In the genomic region with DNA sequence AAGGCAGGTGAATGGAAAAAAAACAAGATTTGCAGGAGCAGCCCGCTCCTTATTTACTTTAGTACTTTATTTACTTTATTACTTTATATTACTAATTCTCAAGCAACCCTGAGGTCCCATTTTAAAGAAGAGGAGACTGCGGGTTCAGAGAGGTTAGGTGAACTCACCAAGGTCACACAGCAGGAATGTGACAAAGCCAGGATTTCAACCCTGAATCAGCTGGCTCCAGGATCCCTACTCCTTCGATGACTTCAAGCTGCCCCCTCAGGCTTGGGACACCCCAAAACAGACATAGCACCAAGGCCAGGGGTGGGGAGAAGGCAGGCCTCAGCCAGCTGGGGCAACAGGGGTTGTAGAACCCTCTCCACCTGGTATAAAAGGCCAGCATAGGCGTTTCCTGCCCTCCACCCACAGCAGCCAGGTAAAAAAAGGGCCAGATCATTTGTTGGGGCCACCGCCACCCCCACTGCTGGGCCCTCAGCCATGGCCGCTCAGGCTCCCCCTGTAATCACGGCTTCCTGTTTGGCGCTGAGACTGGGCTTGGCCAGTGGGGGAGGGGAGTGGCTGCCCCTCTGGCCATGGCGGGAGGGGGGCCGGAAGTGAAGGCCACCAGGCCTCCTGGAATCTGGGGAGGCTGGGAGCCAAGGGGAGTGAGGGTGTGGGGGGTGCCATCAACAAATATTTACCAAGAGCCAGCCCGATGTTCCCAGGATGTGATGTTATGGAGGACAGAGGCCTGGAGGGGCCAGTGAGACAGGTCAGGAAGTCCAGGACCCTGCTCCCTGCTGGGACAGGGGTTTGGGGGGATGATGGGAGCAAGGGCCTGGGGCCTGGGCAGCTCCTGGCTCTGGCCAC, we compare ENCODE assay signal across 1 cellular context.
A peak's percentile ranks its signal among the peaks of the same experiment; 100 is the strongest.
TF ChIP-seq lines count a peak whose summit lies in the region.

No MANE protein-coding gene starts in this region.

TF ChIP-seq in GM23338, 12 proteins besides CTCF, POLR2A, EP300 and RAD21:
- TF ChIP-seq, protein P1, sequence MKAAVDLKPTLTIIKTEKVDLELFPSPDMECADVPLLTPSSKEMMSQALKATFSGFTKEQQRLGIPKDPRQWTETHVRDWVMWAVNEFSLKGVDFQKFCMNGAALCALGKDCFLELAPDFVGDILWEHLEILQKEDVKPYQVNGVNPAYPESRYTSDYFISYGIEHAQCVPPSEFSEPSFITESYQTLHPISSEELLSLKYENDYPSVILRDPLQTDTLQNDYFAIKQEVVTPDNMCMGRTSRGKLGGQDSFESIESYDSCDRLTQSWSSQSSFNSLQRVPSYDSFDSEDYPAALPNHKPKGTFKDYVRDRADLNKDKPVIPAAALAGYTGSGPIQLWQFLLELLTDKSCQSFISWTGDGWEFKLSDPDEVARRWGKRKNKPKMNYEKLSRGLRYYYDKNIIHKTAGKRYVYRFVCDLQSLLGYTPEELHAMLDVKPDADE (IDR thresholded peaks at IDR 0.05): peak; percentile 60; the same call in 1 of the 2 replicates
- no peak for TF ChIP-seq EZH2phosphoT487 (IDR thresholded peaks at IDR 0.05; ENCODE audit: unreplicated experiment)
